Comparison of ENCODE assay signal across 14 cellular contexts in the genomic region with DNA sequence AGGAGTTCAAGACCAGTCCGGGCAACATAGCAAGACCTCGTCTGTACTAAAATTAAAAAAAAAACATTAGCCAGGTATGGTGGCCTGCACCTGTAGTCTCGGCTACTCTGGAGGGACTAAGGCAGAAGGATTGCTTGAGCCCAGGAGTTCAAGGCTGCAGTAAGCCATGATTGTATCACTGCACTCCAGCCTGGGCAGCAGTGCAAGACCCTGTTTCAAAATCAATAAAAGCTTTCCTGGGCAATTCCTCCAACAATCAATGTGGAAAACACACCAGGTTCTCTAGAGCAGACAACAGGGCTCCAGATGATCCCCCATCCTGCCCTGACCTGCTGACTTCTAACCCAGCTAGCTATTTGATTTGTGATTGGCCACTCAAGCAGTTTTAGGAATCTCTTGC. TPM values are rescaled to one million over a fixed set of nuclear protein-coding genes. Genes with fewer than 3 reads are reported as not detected.
DNase-seq lines count a peak whose midpoint lies in the region; ATAC-seq and TF ChIP-seq lines count a peak whose summit lies in the region.
"Had no signal": no experiment of that assay in that cellular context is flagged by ENCODE, and none has a peak within 500 bp of the region (broad histone marks: within the 10 kb centered on the region; RNA-seq: fewer than 3 reads in every experiment).

No MANE protein-coding gene starts in this region.

- H3K9me3 Mint-ChIP-seq in activated naive CD4-positive, alpha-beta T cell treated with anti-CD3 and anti-CD28 coated beads, Interleukin-2, amount 50 U/mL, for 24 hours: no peaks in the 10 kb centered on the region
- no peaks in the 10 kb centered on the region for H3K9me3 Mint-ChIP-seq in activated naive CD4-positive, alpha-beta T cell treated with anti-CD3 and anti-CD28 coated beads, Interleukin-2, amount 50 U/mL, for 72 hours
- no peaks in the 10 kb centered on the region for H3K9me3 Mint-ChIP-seq in WTC11
- H3K9me3 Mint-ChIP-seq in endodermal cell: no peaks in the 10 kb centered on the region
- H3K9me3 Mint-ChIP-seq in stimulated activated naive B cell treated with anti-CD40 and anti-IgM and Interleukin-4, amounts not matched to agents 10 μg/mL and 1 μg/mL and 100 μg/mL, for 72 hours: no peaks in the 10 kb centered on the region

- intact Hi-C loops in testis (cut with DNase I; ENCODE audit: low total_unique reads) (no loop called here), posterior vena cava (cut with DNase I) (no loop called here)

- H3K36me3 Mint-ChIP-seq in activated naive CD4-positive, alpha-beta T cell treated with anti-CD3 and anti-CD28 coated beads, Interleukin-2, amount 50 U/mL, for 24 hours: no peaks in the 10 kb centered on the region
- H3K36me3 Mint-ChIP-seq in activated naive CD4-positive, alpha-beta T cell treated with anti-CD3 and anti-CD28 coated beads, Interleukin-2, amount 50 U/mL, for 72 hours: no peaks in the 10 kb centered on the region
- no peaks in the 10 kb centered on the region for H3K36me3 Mint-ChIP-seq in WTC11
- H3K36me3 Mint-ChIP-seq in endodermal cell (ENCODE audit: low read depth): no peaks in the 10 kb centered on the region
- no peaks in the 10 kb centered on the region for H3K36me3 Mint-ChIP-seq in stimulated activated naive B cell treated with anti-CD40 and anti-IgM and Interleukin-4, amounts not matched to agents 10 μg/mL and 1 μg/mL and 100 μg/mL, for 72 hours

- H3K27ac ChIP-seq in endodermal cell (ENCODE audit: low read depth, low read length): no peak overlapping the region
- no peak overlapping the region for H3K27ac ChIP-seq in testis

- POLR2A ChIA-PET in WTC11 (lab: Charles Lee): no interaction called here

- TF ChIP-seq CTCF in WTC11 (IDR thresholded peaks at IDR 0.05) (no peak), endodermal cell (conservative IDR thresholded peaks at IDR 0.05) (no peak), testis (IDR thresholded peaks at IDR 0.05) (no peak)

- H3K36me3 ChIP-seq in endodermal cell (ENCODE audit: control insufficient read depth, insufficient read depth, low read length) (no peaks in the 10 kb centered on the region), testis (ENCODE audit: low read depth, missing control alignments) (no peaks in the 10 kb centered on the region)

- 87 to 95% methylated on average over 3 of the region's 3 CpGs for WGBS in endodermal cell (ENCODE audit: insufficient coverage in 1 of 2, insufficient read length in 1 of 2), 2 experiments
- 66 to 83% methylated on average over 3 of the region's 3 CpGs for WGBS in testis, 2 donors

- no peak overlapping the region for H3K27ac Mint-ChIP-seq in activated naive CD4-positive, alpha-beta T cell treated with anti-CD3 and anti-CD28 coated beads, Interleukin-2, amount 50 U/mL, for 24 hours
- H3K27ac Mint-ChIP-seq in activated naive CD4-positive, alpha-beta T cell treated with anti-CD3 and anti-CD28 coated beads, Interleukin-2, amount 50 U/mL, for 72 hours: no peak overlapping the region
- H3K27ac Mint-ChIP-seq in WTC11 (no peak overlapping the region), endodermal cell (no peak overlapping the region)
- no peak overlapping the region for H3K27ac Mint-ChIP-seq in stimulated activated naive B cell treated with anti-CD40 and anti-IgM and Interleukin-4, amounts not matched to agents 10 μg/mL and 1 μg/mL and 100 μg/mL, for 72 hours

- H3K27me3 ChIP-seq in endodermal cell (ENCODE audit: control insufficient read depth, insufficient read depth, low read length, poor library complexity, severe bottlenecking): peaks cover 24% of the 10 kb centered on the region
- H3K27me3 ChIP-seq in testis: no peaks in the 10 kb centered on the region

- no peak overlapping the region for H3K4me3 ChIP-seq in endodermal cell (ENCODE audit: low read length)
- peak overlapping the region in 1 of 2 donors; percentile 91 for H3K4me3 ChIP-seq in testis

- no peak overlapping the region for H3K9ac ChIP-seq in endodermal cell (ENCODE audit: extremely low read depth, low read length, poor library complexity, severe bottlenecking)

- no peak for ATAC-seq in activated naive CD4-positive, alpha-beta T cell treated with anti-CD3 and anti-CD28 coated beads, Interleukin-2, amount 50 U/mL, for 72 hours
- no peak for ATAC-seq in WTC11
- no peak for ATAC-seq in stimulated activated naive B cell treated with anti-CD40 and anti-IgM and Interleukin-4, amounts not matched to agents 10 μg/mL and 1 μg/mL and 100 μg/mL, for 72 hours (replicated peaks)
- ATAC-seq: left cardiac atrium had no signal

- H3K9me3 ChIP-seq in endodermal cell (ENCODE audit: control insufficient read depth, low read length): no peaks in the 10 kb centered on the region
- H3K9me3 ChIP-seq in testis: no peaks in the 10 kb centered on the region

- peaks cover 4% of the 10 kb centered on the region for H3K4me1 Mint-ChIP-seq in activated naive CD4-positive, alpha-beta T cell treated with anti-CD3 and anti-CD28 coated beads, Interleukin-2, amount 50 U/mL, for 24 hours
- 0 out of 2 replicates have a peak, but pooled peaks cover 3% of the 10 kb centered on the region for H3K4me1 Mint-ChIP-seq in WTC11
- H3K4me1 Mint-ChIP-seq in endodermal cell: no peaks in the 10 kb centered on the region
- H3K4me1 Mint-ChIP-seq in stimulated activated naive B cell treated with anti-CD40 and anti-IgM and Interleukin-4, amounts not matched to agents 10 μg/mL and 1 μg/mL and 100 μg/mL, for 72 hours: peaks cover 17 to 31% of the 10 kb centered on the region in 2 donors

- TF ChIP-seq POLR2A in testis (IDR thresholded peaks at IDR 0.05): no peak

- CTCF ChIA-PET in WTC11 (lab: Charles Lee): interaction anchor here (0.8 to 1.5 kb wide), 3 partner anchors 28 to 1323 kb away, joined by 3 to 4 read pairs (median 3); no protein-coding TSS in a partner anchor

- DNase-seq in activated naive CD4-positive, alpha-beta T cell treated with anti-CD3 and anti-CD28 coated beads, Interleukin-2, amount 50 U/mL, for 72 hours (ENCODE audit: low spot score in 2 of 2): no peak
- no peak for DNase-seq in WTC11 (ENCODE audit: low spot score)
- DNase-seq in endodermal cell: no peak
- DNase-seq in stimulated activated naive B cell treated with anti-CD40 and anti-IgM and Interleukin-4, amounts not matched to agents 10 μg/mL and 1 μg/mL and 100 μg/mL, for 72 hours: no peak
- no peak for DNase-seq in testis
- DNase-seq in posterior vena cava (ENCODE audit: low spot score): no peak
- no peak for DNase-seq in stimulated activated CD8-positive, alpha-beta memory T cell treated with anti-CD3 and anti-CD28 coated beads, Interleukin-4, amount 100 ng/mL, for 48 hours
- DNase-seq: HCEC 1CT; hippocampal formation; left cardiac atrium; NCI-H2081 treated with DMSO at 0.1 percent for 48 hours; NCI-H526 treated with DMSO at 0.1 percent for 48 hours; stimulated activated CD4-positive, alpha-beta T cell treated with anti-CD3 and anti-CD28 coated beads, Interleukin-12 subunit alpha, Interleukin-12 subunit beta, amount 100 ng/mL, for 4 hours had no signal

- no peaks in the 10 kb centered on the region for H3K4me1 ChIP-seq in endodermal cell (ENCODE audit: control insufficient read depth, insufficient read depth, low read length)
- peaks cover 5% of the 10 kb centered on the region for H3K4me1 ChIP-seq in testis

- H3K4me3 Mint-ChIP-seq in activated naive CD4-positive, alpha-beta T cell treated with anti-CD3 and anti-CD28 coated beads, Interleukin-2, amount 50 U/mL, for 24 hours: peak overlapping the region; percentile 82
- H3K4me3 Mint-ChIP-seq in WTC11 (peak overlapping the region; percentile 73), endodermal cell (peak overlapping the region; percentile 75)
- peak overlapping the region; percentile 84 for H3K4me3 Mint-ChIP-seq in stimulated activated naive B cell treated with anti-CD40 and anti-IgM and Interleukin-4, amounts not matched to agents 10 μg/mL and 1 μg/mL and 100 μg/mL, for 72 hours

- H3K27me3 Mint-ChIP-seq in activated naive CD4-positive, alpha-beta T cell treated with anti-CD3 and anti-CD28 coated beads, Interleukin-2, amount 50 U/mL, for 24 hours: no peaks in the 10 kb centered on the region
- H3K27me3 Mint-ChIP-seq in WTC11 (ENCODE audit: low read depth): peaks cover 42% of the 10 kb centered on the region
- peaks cover 35% of the 10 kb centered on the region for H3K27me3 Mint-ChIP-seq in endodermal cell (ENCODE audit: insufficient read depth)
- no peaks in the 10 kb centered on the region for H3K27me3 Mint-ChIP-seq in stimulated activated naive B cell treated with anti-CD40 and anti-IgM and Interleukin-4, amounts not matched to agents 10 μg/mL and 1 μg/mL and 100 μg/mL, for 72 hours

TF ChIP-seq in WTC11, 78 proteins besides CTCF, POLR2A, EP300 and RAD21 (continues in another document):
- no peak for TF ChIP-seq ZNF671 (CRISPR knock-in tag; IDR thresholded peaks at IDR 0.05)
- TF ChIP-seq, protein P1, sequence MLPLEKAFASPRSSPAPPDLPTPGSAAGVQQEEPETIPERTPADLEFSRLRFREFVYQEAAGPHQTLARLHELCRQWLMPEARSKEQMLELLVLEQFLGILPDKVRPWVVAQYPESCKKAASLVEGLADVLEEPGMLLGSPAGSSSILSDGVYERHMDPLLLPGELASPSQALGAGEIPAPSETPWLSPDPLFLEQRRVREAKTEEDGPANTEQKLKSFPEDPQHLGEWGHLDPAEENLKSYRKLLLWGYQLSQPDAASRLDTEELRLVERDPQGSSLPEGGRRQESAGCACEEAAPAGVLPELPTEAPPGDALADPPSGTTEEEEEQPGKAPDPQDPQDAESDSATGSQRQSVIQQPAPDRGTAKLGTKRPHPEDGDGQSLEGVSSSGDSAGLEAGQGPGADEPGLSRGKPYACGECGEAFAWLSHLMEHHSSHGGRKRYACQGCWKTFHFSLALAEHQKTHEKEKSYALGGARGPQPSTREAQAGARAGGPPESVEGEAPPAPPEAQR (CRISPR knock-in tag; IDR thresholded peaks at IDR 0.05): no peak

RNA-seq across cellular contexts. Expression of a gene that starts 1.2 kb away (rescaled TPM):
- total RNA-seq in activated naive CD4-positive, alpha-beta T cell treated with anti-CD3 and anti-CD28 coated beads, Interleukin-2, amount 50 U/mL, for 72 hours: not detected
- total RNA-seq in WTC11 (2021): 0.27 to 0.50 TPM (median 0.48 TPM) in 3 replicates
- total RNA-seq in endodermal cell: 1 to 10 TPM; 1.3 to 2.6 TPM
- 2.2 TPM for polyA plus RNA-seq in endodermal cell (2013, experiment 1 of 2)
- polyA plus RNA-seq in endodermal cell (2013, experiment 2 of 2): 1.5 TPM
- 10 to 100 TPM; 15.0 to 15.1 TPM for total RNA-seq in testis
- 54.8 TPM for polyA plus RNA-seq in testis (ENCODE audit: insufficient read depth, low read depth, low replicate concordance)
- 1 to 10 TPM in 1 of 2 donors, under 1 TPM in 1; 0.24 to 1.3 TPM for total RNA-seq in posterior vena cava

RNA-seq across cellular contexts. Expression of a gene that starts 1.8 kb away (rescaled TPM):
- 1 to 10 TPM; 1.4 to 2.3 TPM for total RNA-seq in activated naive CD4-positive, alpha-beta T cell treated with anti-CD3 and anti-CD28 coated beads, Interleukin-2, amount 50 U/mL, for 72 hours
- total RNA-seq in WTC11 (2021) (0.48 to 1.8 TPM (median 1.5 TPM) in 3 replicates), endodermal cell (1 to 10 TPM; 3.1 to 3.4 TPM), testis (100 to 1,000 TPM in 1 of 2 donors, 10 to 100 TPM in 1; 61.2 to 115 TPM), posterior vena cava (1 to 10 TPM; 2.7 to 3.7 TPM)
- 6.0 TPM for polyA plus RNA-seq in endodermal cell (2013, experiment 1 of 2)
- polyA plus RNA-seq in endodermal cell (2013, experiment 2 of 2): 6.4 TPM
- polyA plus RNA-seq in testis (ENCODE audit: insufficient read depth, low read depth, low replicate concordance): 179 TPM

Comparison
In these comparisons a context has a peak if more than half of its experiments do, and no peak if none do; other contexts are left out.
1. RNA of a gene that starts 1.2 kb away (total RNA-seq): 15.0 to 15.1 TPM in testis; 1.3 to 2.6 TPM in endodermal cell, 0.24 to 1.3 TPM in posterior vena cava, 0.27 to 0.50 TPM in WTC11 and not detected in activated naive CD4-positive, alpha-beta T cell treated with anti-CD3 and anti-CD28 coated beads, Interleukin-2, amount 50 U/mL, for 72 hours; every median in the first group is over 4 times any median in the second.
2. RNA of a gene that starts 1.8 kb away (total RNA-seq): 61.2 to 115 TPM in testis; 2.7 to 3.7 TPM in posterior vena cava, 3.1 to 3.4 TPM in endodermal cell, 1.4 to 2.3 TPM in activated naive CD4-positive, alpha-beta T cell treated with anti-CD3 and anti-CD28 coated beads, Interleukin-2, amount 50 U/mL, for 72 hours and 0.48 to 1.8 TPM in WTC11; every median in the first group is over 10 times any median in the second.
3. Peak in every context shown above with its lines, with median percentiles within 50 percentile points of each other: H3K4me3 Mint-ChIP-seq.